Comparison of ENCODE assay signal across 8 cellular contexts in the genomic region with DNA sequence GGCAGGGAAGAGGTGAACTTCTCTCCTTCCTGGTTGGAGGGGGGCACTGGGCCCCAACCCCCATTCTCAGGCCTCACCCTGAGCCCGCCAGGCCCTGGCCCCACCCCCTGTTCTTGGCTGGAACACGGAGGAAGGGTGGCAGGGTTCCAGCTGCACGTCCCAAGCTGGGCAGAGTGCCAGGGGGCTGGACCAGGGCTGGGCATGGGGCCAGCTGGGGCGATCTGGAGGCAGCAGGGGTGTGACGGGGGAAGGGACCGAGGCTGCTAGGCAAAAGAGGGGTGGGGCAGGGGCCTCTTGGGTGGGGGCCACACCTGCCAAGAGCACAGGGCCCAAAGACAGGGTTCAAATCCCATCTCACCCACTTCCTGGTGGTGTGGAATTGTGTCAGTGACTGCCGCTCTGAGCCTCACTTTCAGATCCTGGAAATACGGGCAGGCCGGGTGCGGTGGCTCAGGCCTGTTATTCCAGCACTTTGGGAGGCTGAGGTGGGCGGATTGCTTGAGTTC. TPM values are rescaled to one million over a fixed set of nuclear protein-coding genes. Genes with fewer than 3 reads are reported as not detected.
DNase-seq lines count a peak whose midpoint lies in the region; ATAC-seq and TF ChIP-seq lines count a peak whose summit lies in the region.

No MANE protein-coding gene starts in this region.

- peak; percentile 76 to 78 for ATAC-seq in right cardiac atrium
- ATAC-seq in gastrocnemius medialis: peak; percentile 50 to 57
- ATAC-seq in GM18873 (IDR thresholded peaks at IDR 0.05; ENCODE audit: low FRiP score, unreplicated experiment): no peak

- H3K27ac ChIP-seq in ascending aorta: peak overlapping the region; percentile 90 to 97
- peak overlapping the region; percentile 96 for H3K27ac ChIP-seq in right cardiac atrium (ENCODE audit: low read length)
- H3K27ac ChIP-seq in gastrocnemius medialis: peak overlapping the region; percentile 77 to 89 (median 84)

- H3K36me3 ChIP-seq in ascending aorta (peaks cover 6 to 11% of the 10 kb centered on the region in 2 donors), gastrocnemius medialis (no peaks in the 10 kb centered on the region)

- peaks cover 21 to 60% of the 10 kb centered on the region in 2 donors for H3K4me1 ChIP-seq in ascending aorta
- H3K4me1 ChIP-seq in right cardiac atrium (ENCODE audit: control insufficient read depth, insufficient read depth, low read length): peaks cover 10% of the 10 kb centered on the region
- H3K4me1 ChIP-seq in gastrocnemius medialis: peaks cover 14 to 17% of the 10 kb centered on the region in 2 donors

- H3K27me3 ChIP-seq in ascending aorta (no peaks in the 10 kb centered on the region), right cardiac atrium (ENCODE audit: control insufficient read depth, insufficient read depth) (no peaks in the 10 kb centered on the region), gastrocnemius medialis (peaks cover 8 to 22% (median 21%) of the 10 kb centered on the region in 3 donors)

- H3K9me3 ChIP-seq in ascending aorta (no peaks in the 10 kb centered on the region), right cardiac atrium (ENCODE audit: control insufficient read depth, low read length) (no peaks in the 10 kb centered on the region), gastrocnemius medialis (no peaks in the 10 kb centered on the region)

- DNase-seq in DMS153 treated with DMSO at 0.1 percent for 48 hours (lab: John Stamatoyannopoulos, UW; ENCODE audit: unreplicated experiment) (peak; percentile 94), NCI-H2029 treated with DMSO at 0.1 percent for 48 hours (lab: John Stamatoyannopoulos, UW) (peak; percentile 74), ascending aorta (ENCODE audit: low spot score in 2 of 2) (peak; percentile 81 to 97), right cardiac atrium (peak; percentile 97 to 99 (median 99)), gastrocnemius medialis (peak; percentile 77), GF-D8 (lab: John Stamatoyannopoulos, UW) (no peak)
- DNase-seq in stimulated activated naive CD4-positive, alpha-beta T cell treated with Interleukin-2 at 50 U/mL for 16 hours (lab: John Stamatoyannopoulos, UW): no peak

- TF ChIP-seq POLR2A in gastrocnemius medialis (IDR thresholded peaks at IDR 0.05): no peak

- WGBS in right cardiac atrium: 7% methylated on average over 11 of the region's 11 CpGs

- H3K4me3 ChIP-seq in ascending aorta: peak overlapping the region; percentile 65 to 72
- H3K4me3 ChIP-seq in right cardiac atrium (ENCODE audit: low read length): peak overlapping the region; percentile 69
- peak overlapping the region; percentile 54 to 63 (median 60) for H3K4me3 ChIP-seq in gastrocnemius medialis

- intact Hi-C loops in ascending aorta (cut with DNase I): loop anchor here (2.0 to 5.0 kb wide), 3 partner anchors 16 to 188 kb away; no protein-coding TSS in a partner anchor
- intact Hi-C loops in right cardiac atrium (cut with DNase I): loop anchor here in 1 of 4 donors (10.0 kb wide), 1 partner anchor 216 kb away; no protein-coding TSS in a partner anchor
- intact Hi-C loops in gastrocnemius medialis (cut with DNase I; ENCODE audit: low total_unique reads): loop anchor here (2.0 kb wide), 1 partner anchor 48 kb away; the partner anchor contains the start of gene PPP5C

- in situ Hi-C loops in gastrocnemius medialis (cut with MboI; ENCODE audit: low sequenced_read_pairs in 4 of 4): loop anchor here in 1 of 4 donors (25.0 kb wide), 1 partner anchor 188 kb away; the partner anchor contains the start of gene PNMA8B

- TF ChIP-seq CTCF in ascending aorta (IDR thresholded peaks at IDR 0.05): no peak
- no peak for TF ChIP-seq CTCF in gastrocnemius medialis (IDR thresholded peaks at IDR 0.05 in 4 of 5, conservative IDR thresholded peaks at IDR 0.05 in 1 of 5)

RNA-seq across cellular contexts. Expression of gene HIF3A, which starts 2.2 kb away (rescaled TPM):
- total RNA-seq in ascending aorta (591 TPM), right cardiac atrium (100 to 1,000 TPM in 1 of 4 donors, 10 to 100 TPM in 3; 60.0 to 132 (median 90.8) TPM), gastrocnemius medialis (10 to 100 TPM in 3 of 4 donors, 1 to 10 TPM in 1; 5.9 to 29.2 (median 13.9) TPM)
- polyA plus RNA-seq in right cardiac atrium: 94.7 TPM

RNA-seq across cellular contexts. Expression of gene PPP5C, which starts 47.8 kb away (rescaled TPM):
- total RNA-seq in ascending aorta: 96.1 TPM
- total RNA-seq in right cardiac atrium: 10 to 100 TPM; 62.4 to 74.1 (median 64.7) TPM
- 62.7 TPM for polyA plus RNA-seq in right cardiac atrium
- total RNA-seq in gastrocnemius medialis: 10 to 100 TPM; 47.4 to 74.9 (median 62.8) TPM

Comparison
In these comparisons a context has a peak if more than half of its experiments do, and no peak if none do; other contexts are left out.
1. DNase-seq: peak in DMS153 treated with DMSO at 0.1 percent for 48 hours (single experiment), NCI-H2029 treated with DMSO at 0.1 percent for 48 hours (single experiment), ascending aorta (2 of 2), right cardiac atrium (3 of 3) and gastrocnemius medialis (2 of 2); none in GF-D8 (single experiment) and stimulated activated naive CD4-positive, alpha-beta T cell treated with Interleukin-2 at 50 U/mL for 16 hours (single experiment).
2. Peak in every context shown above with its lines, with median percentiles within 50 percentile points of each other: H3K27ac ChIP-seq and H3K4me3 ChIP-seq.